In the genomic region with DNA sequence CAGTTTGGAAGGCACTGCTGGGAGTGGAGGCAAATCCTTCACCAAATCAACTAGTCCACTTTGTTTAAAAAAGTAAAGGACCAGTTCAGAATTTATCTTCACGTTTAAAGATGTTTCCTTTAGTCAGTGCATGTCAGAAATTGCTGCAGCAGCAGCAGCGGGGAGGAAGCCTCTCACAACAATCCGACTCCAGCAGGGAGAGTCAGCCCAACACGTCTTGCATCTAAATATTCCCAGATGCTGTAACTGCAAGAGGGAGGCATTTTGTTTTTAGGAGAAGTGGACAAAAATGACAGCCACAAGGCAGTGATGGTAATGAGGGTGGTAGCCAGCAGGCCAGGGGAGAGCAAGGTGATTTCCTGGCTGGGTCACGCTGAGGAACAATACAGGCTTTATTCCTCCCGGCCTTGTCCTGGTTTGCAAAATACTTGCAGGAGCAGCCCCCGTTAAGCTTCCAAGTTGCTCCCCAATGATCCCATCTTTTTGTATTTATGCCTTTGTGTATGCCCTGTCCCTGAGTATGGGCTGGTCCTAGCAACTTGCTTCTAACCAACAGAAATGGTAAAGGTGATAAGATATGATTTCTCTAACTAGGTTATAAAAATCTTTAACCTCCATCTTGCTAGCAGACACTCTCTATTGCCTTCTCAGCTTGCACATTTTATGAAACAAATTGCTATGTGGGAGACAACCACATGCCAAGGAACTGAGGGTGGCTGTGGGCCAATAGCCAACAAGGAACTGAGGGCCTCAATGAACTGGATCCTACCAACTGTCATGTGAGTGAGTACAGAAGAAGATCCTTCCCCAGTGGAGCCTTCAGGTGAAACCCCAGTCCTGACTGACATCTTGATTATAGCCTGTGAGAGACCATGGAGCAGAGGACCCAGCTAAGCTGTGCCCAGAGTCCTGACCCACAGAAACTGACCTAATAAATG, we compare ENCODE assay signal across 1 cellular context.
TF ChIP-seq lines count a peak whose summit lies in the region.

No MANE protein-coding gene starts in this region.

TF ChIP-seq in H1, 55 proteins besides CTCF, POLR2A, EP300 and RAD21:
- TF ChIP-seq GABPA (IDR thresholded peaks at IDR 0.05; ENCODE audit: borderline replicate concordance, insufficient read depth, low read length): no peak
- no peak for TF ChIP-seq POU5F1 (IDR thresholded peaks at IDR 0.05; ENCODE audit: low read depth, low read length)
